Comparison of ENCODE assay signal across 8 cellular contexts in the genomic region with DNA sequence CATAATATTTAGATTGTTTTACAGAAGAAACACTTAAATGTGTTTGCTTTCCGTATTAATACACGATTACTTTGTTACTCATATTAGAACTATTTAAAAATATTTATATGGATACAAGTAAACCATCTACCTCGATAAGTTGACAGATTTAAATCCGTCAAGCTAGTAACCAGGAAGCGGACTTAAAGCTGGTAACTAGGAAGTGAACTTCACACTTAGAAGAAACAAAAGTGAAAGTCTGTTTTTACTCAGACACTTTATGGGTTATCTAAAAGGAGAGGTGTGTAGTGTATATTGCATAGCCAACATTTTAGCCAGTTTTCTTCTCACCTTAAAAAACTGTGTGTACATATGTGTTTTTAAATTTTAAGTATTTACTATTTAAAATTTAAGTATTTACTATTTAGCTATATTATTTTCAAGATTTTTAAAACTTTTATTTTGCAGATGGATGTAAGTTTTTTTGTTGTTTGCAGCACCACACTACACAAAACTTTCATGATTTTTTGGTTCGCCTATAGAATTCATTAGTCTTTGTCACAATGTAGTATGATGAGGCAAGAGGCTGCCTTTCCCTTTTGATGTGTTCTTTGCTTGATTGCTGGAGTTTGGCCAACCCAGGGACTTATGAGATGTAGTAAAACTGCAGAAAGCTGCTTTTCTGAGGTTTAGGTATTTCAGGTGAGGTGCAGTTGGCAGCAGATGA. TPM values are rescaled to one million over a fixed set of nuclear protein-coding genes. Genes with fewer than 3 reads are reported as not detected.
DNase-seq lines count a peak whose midpoint lies in the region; ATAC-seq, FAIRE-seq and TF ChIP-seq lines count a peak whose summit lies in the region.

No MANE protein-coding gene starts in this region.

- FAIRE-seq in K562 (lab: Jason Lieb, UNC), result peak; percentile 70

- BruUV-seq in K562 (replicated peaks; lab: Mats Ljungman, UMichigan), result no TSS peak

- TF ChIP-seq EP300 in K562 (IDR thresholded peaks at IDR 0.05; ENCODE audit: low read length), result no peak

- H3K4me1 ChIP-seq in cardiac muscle cell (ENCODE audit: low read depth) (peaks cover 5% of the 10 kb centered on the region), K562 (replicated peaks in 1 of 2; ENCODE audit: control insufficient read depth in 2 of 2, insufficient read depth in 2 of 2, low read length in 2 of 2) (peaks cover 7 to 14% of the 10 kb centered on the region in 2 experiments; a peak in 4 of 5 replicates)

- in situ Hi-C loops in K562 (cut with MboI), result no loop called here

- CTCF ChIA-PET in K562 (lab: Yijun Ruan, JAX; ENCODE audit: low intra/inter-chr PET ratio), result no interaction called here

- no peak for TF ChIP-seq RAD21 in K562 (CRISPR knock-in tag; conservative IDR thresholded peaks at IDR 0.05 in 1 of 2, IDR thresholded peaks at IDR 0.05 in 1 of 2)

- POLR2A ChIA-PET in K562 (lab: Yijun Ruan, JAX), result interaction anchor here (1.7 kb wide), 1 partner anchor 10 kb away, joined by 6 read pairs; no protein-coding TSS in a partner anchor

- H3K9me3 ChIP-seq in cardiac muscle cell (ENCODE audit: low read depth), result no peaks in the 10 kb centered on the region
- H3K9me3 ChIP-seq in K562 (replicated peaks; ENCODE audit: control insufficient read depth, insufficient read depth, low read depth, low read length), result no peaks in the 10 kb centered on the region

- H3K4me2 ChIP-seq in K562 (ENCODE audit: insufficient read depth, low read length), result peak overlapping the region; percentile 90; the same call in 1 of the 2 replicates

- 0% methylated on average over 6 of the region's 6 CpGs for WGBS in K562 (ENCODE audit: insufficient coverage, low coverage, missing lambda C conversion rate)

- H3K27me3 ChIP-seq in cardiac muscle cell (no peaks in the 10 kb centered on the region), K562 (ENCODE audit: control insufficient read depth in 2 of 2, insufficient read depth in 2 of 2, low read length in 2 of 2) (no peaks in the 10 kb centered on the region), H7 (ENCODE audit: control insufficient read depth, insufficient read depth, low read length) (no peaks in the 10 kb centered on the region)

- peak overlapping the region; percentile 97 for H3K27ac ChIP-seq in cardiac muscle cell
- peak overlapping the region; percentile 90 for H3K27ac ChIP-seq in K562 (ENCODE audit: extremely low read depth, low read depth, low read length)

- DNase-seq in cardiac muscle cell (ENCODE audit: low read depth in 1 of 2, low spot score in 1 of 2), result peak in 1 of 2 donors; percentile 55
- DNase-seq in Right ventricle myocardium inferior (ENCODE audit: missing footprints), result no peak
- peak; percentile 87 for DNase-seq in NAMALWA (ENCODE audit: low spot score)
- DNase-seq in K562 (ENCODE audit: extremely low read depth in 1 of 4, low spot score in 3 of 4), result peak in 1 of 4 experiments; percentile 61
- DNase-seq in lung microvascular endothelial cell (ENCODE audit: low read depth in 2 of 2), result peak; percentile 83 to 86
- no peak for DNase-seq in cerebellar nuclear complex (lab: John Stamatoyannopoulos, UW)
- DNase-seq in H7, result no peak

- peak overlapping the region in 1 of 2 experiments; percentile 92; a peak in 2 of 4 replicates for H3K9ac ChIP-seq in K562 (ENCODE audit: insufficient read depth in 1 of 2, low read depth in 2 of 2, low read length in 2 of 2)

- H3K4me3 ChIP-seq in cardiac muscle cell (peak overlapping the region; percentile 97), K562 (peak overlapping the region; percentile 72), H7 (ENCODE audit: insufficient read depth, low read depth, low read length) (no peak overlapping the region; the same call in 1 of the 2 replicates)

- H3K9me1 ChIP-seq in K562 (ENCODE audit: control insufficient read depth, insufficient read depth, low read length), result no peaks in the 10 kb centered on the region

- peaks cover 2% of the 10 kb centered on the region for H3K36me3 ChIP-seq in cardiac muscle cell
- H3K36me3 ChIP-seq in K562 (ENCODE audit: control insufficient read depth, insufficient read depth, low read length), result no peaks in the 10 kb centered on the region
- H3K36me3 ChIP-seq in H7 (replicated peaks; ENCODE audit: control insufficient read depth, insufficient read depth, low read length), result no peaks in the 10 kb centered on the region

- H4K20me1 ChIP-seq in K562 (replicated peaks; ENCODE audit: control insufficient read depth, insufficient read depth, low read length), result 0 out of 2 replicates have a peak, but pooled peaks cover 4% of the 10 kb centered on the region

- no peak overlapping the region for H2AFZ ChIP-seq in K562 (ENCODE audit: low read depth, low read length)

- TF ChIP-seq CTCF in cardiac muscle cell (IDR thresholded peaks at IDR 0.05; ENCODE audit: low read depth, low read length) (no peak), K562 (IDR thresholded peaks at IDR 0.05 in 2 of 3, conservative IDR thresholded peaks at IDR 0.05 in 1 of 3; ENCODE audit: insufficient read depth in 2 of 3, low read depth in 1 of 3, low read length in 3 of 3) (no peak)

- TF ChIP-seq POLR2A in K562 (conservative IDR thresholded peaks at IDR 0.05), result no peak

- ATAC-seq in Right ventricle myocardium inferior (no peak), HG02642 (IDR thresholded peaks at IDR 0.05; ENCODE audit: poor library complexity, unreplicated experiment) (peak; percentile 36), K562 (peak; percentile 49)

- intact Hi-C loops in Right ventricle myocardium inferior (cut with DNase I) (loop anchor here (5.0 to 10.0 kb wide), 2 partner anchors 55 to 668 kb away; a partner anchor contains a TSS), K562 (cut with micrococcal nuclease) (loop anchor here (10.0 kb wide), 1 partner anchor 978 kb away; no protein-coding TSS in a partner anchor)

- H3K79me2 ChIP-seq in K562 (ENCODE audit: control insufficient read depth, insufficient read depth, low read length), result peaks cover 72% of the 10 kb centered on the region

TF ChIP-seq in K562, 482 proteins besides CTCF, POLR2A, EP300 and RAD21 (continues in another document):
- TF ChIP-seq CBFA2T2 (conservative IDR thresholded peaks at IDR 0.05) (no peak), GATA2 (CRISPR knock-in tag; IDR thresholded peaks at IDR 0.05) (no peak), ZKSCAN3 (CRISPR knock-in tag; IDR thresholded peaks at IDR 0.05) (no peak), EP400 (IDR thresholded peaks at IDR 0.05) (no peak), KDM1A (IDR thresholded peaks at IDR 0.05) (no peak), KDM2B (CRISPR knock-in tag; IDR thresholded peaks at IDR 0.05) (no peak), PURB (CRISPR knock-in tag; IDR thresholded peaks at IDR 0.05; ENCODE audit: low read depth) (no peak), ERF (CRISPR knock-in tag; IDR thresholded peaks at IDR 0.05) (no peak)
- TF ChIP-seq, protein P1, sequence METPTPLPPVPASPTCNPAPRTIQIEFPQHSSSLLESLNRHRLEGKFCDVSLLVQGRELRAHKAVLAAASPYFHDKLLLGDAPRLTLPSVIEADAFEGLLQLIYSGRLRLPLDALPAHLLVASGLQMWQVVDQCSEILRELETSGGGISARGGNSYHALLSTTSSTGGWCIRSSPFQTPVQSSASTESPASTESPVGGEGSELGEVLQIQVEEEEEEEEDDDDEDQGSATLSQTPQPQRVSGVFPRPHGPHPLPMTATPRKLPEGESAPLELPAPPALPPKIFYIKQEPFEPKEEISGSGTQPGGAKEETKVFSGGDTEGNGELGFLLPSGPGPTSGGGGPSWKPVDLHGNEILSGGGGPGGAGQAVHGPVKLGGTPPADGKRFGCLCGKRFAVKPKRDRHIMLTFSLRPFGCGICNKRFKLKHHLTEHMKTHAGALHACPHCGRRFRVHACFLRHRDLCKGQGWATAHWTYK (CRISPR knock-in tag; IDR thresholded peaks at IDR 0.05), result no peak

RNA-seq across cellular contexts. Expression of a gene that starts 2.7 kb away (rescaled TPM):
- 24.6 and 39.0 TPM in 2 replicates for total RNA-seq in cardiac muscle cell
- 23.5 and 31.5 TPM in 2 replicates for polyA plus RNA-seq in cardiac muscle cell
- total RNA-seq in Right ventricle myocardium inferior, result 48.4 TPM
- total RNA-seq in K562 (2011; cell fraction: chromatin; rRNA removed; ENCODE audit: low replicate concordance), result 27.5 and 92.2 TPM in 2 replicates
- 14.8 and 22.9 TPM in 2 replicates for total RNA-seq in K562 (2011; cell fraction: nucleolus; rRNA removed)
- total RNA-seq in K562 (2011; cell fraction: nucleoplasm; rRNA removed), result 34.8 and 45.6 TPM in 2 replicates
- total RNA-seq in K562 (2014; rRNA removed), result 26.4 and 31.4 TPM in 2 replicates
- 44.9 and 49.0 TPM in 2 replicates for total RNA-seq in K562 (2014; rRNA removed; fragmentation: Illumina TruSeq; extraction: Trizol)
- total RNA-seq in K562 (2015; rRNA removed; fragmentation: Illumina TruSeq; extraction: Trizol), result 36.4 and 42.4 TPM in 2 replicates
- total RNA-seq in K562 (2021), result 36.5 and 42.1 TPM in 2 replicates
- polyA plus RNA-seq in K562 (2011; rRNA removed), result 18.5 and 27.7 TPM in 2 replicates
- 7.7 and 11.9 TPM in 2 replicates for polyA plus RNA-seq in K562 (2011; cell fraction: cytosol; rRNA removed)
- 17.4 and 26.8 TPM in 2 replicates for polyA plus RNA-seq in K562 (2011; cell fraction: nucleus; rRNA removed)
- 16.4 and 19.6 TPM in 2 replicates for polyA plus RNA-seq in K562 (2012)
- polyA plus RNA-seq in K562 (2014; fragmentation: Illumina TruSeq; extraction: Trizol), result 30.4 and 33.8 TPM in 2 replicates
- polyA plus RNA-seq in K562 (2014; fragmentation: Nextera tagmentation; extraction: Ambion mirVana), result 1 to 10 TPM; 7.8 to 8.0 TPM
- polyA plus RNA-seq in K562 (2014; rRNA removed), result 16.4 and 23.7 TPM in 2 replicates
- polyA minus RNA-seq in K562 (2011; rRNA and poly(A)+ RNA removed), result 135 TPM in 2 replicates
- polyA minus RNA-seq in K562 (2011; cell fraction: cytosol; rRNA and poly(A)+ RNA removed), result 21.7 and 28.6 TPM in 2 replicates
- 61.0 and 114 TPM in 2 replicates for polyA minus RNA-seq in K562 (2011; cell fraction: nucleus; rRNA and poly(A)+ RNA removed)
- 44.7 and 64.3 TPM in 2 replicates for total RNA-seq in lung microvascular endothelial cell
- total RNA-seq in H7 (2014; rRNA removed; shearing (Covaris generic)), result 27.5 and 41.4 TPM in 2 replicates

Comparison
In these comparisons a context has a peak if more than half of its experiments do, and no peak if none do; other contexts are left out.
1. DNase-seq: peak in NAMALWA (single experiment) and lung microvascular endothelial cell (2 of 2); none in Right ventricle myocardium inferior (single experiment), cerebellar nuclear complex (0 of 2) and H7 (single experiment).